In the genomic region with DNA sequence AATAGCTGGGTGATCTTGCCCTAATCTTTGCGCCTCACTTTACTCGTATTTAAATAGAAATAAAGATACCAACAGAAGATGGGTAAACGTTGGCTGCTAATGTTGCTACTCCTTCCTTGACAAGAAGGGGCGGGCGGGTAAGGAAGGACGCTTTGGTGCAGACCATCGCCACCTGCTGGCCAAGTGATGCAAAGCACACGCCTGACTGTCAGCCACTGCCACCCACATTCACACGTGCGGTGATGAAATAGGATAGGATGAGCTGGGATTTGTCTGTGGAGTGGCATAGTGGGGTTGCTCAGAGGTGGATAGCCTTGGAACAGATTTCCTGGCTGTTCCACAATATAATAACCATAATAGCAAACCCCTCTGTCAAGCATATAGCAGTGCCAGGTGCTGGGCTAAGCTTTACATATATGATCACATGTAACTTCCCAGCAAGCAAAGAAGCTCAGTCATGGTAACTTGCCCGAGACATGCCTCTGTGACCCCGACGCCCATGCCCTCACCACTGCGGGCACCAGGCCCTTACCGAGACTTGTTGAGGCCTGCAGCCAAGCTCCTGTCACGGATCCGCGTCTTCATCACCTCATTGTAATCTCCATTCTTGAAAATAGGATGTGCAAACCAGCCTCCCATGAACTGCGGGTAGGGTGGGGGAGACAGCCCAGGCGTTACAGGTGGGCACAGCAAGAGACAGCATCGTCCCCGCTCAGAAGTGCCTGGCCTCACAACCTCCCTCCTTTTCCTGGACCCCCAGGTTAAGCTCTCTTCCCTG, we compare ENCODE assay signal across 8 cellular contexts. TPM values are rescaled to one million over a fixed set of nuclear protein-coding genes. Genes with fewer than 3 reads are reported as not detected.
DNase-seq lines count a peak whose midpoint lies in the region; ATAC-seq, FAIRE-seq and TF ChIP-seq lines count a peak whose summit lies in the region.

No MANE protein-coding gene starts in this region.

- FAIRE-seq in bronchial epithelial cell (lab: Jason Lieb, UNC) = no peak

- peak; percentile 89 for TF ChIP-seq CTCF in bronchial epithelial cell (IDR thresholded peaks at IDR 0.05; ENCODE audit: insufficient read depth, low read length, severe bottlenecking)
- TF ChIP-seq CTCF in kidney epithelial cell (IDR thresholded peaks at IDR 0.05; ENCODE audit: insufficient read depth, low read length, poor library complexity, severe bottlenecking) = peak; percentile 91

- peak; percentile 72 for ATAC-seq in GM18519 (IDR thresholded peaks at IDR 0.05; ENCODE audit: low FRiP score, unreplicated experiment)
- peak; percentile 77 for ATAC-seq in HG03139 (IDR thresholded peaks at IDR 0.05; ENCODE audit: unreplicated experiment)

- DNase-seq in A172 (ENCODE audit: low spot score) (peak; percentile 79), NCI-H2227 (lab: John Stamatoyannopoulos, UW; ENCODE audit: unreplicated experiment) (peak; percentile 85), bronchial epithelial cell (ENCODE audit: low read depth) (peak; percentile 61), kidney epithelial cell (ENCODE audit: low read depth) (peak; percentile 29)
- DNase-seq in activated CD4-positive, CD25-positive, alpha-beta regulatory T cell (lab: John Stamatoyannopoulos, UW) = peak; percentile 47 to 65 (median 52)
- DNase-seq in stimulated activated CD4-positive, alpha-beta T cell treated with anti-CD3 and anti-CD28 coated beads, Interleukin-2, amount 100 ng/mL, for 48 hours = peak; percentile 81 to 83

- no peak overlapping the region for H3K4me3 ChIP-seq in bronchial epithelial cell (ENCODE audit: low read depth, low read length)
- no peak overlapping the region for H3K4me3 ChIP-seq in kidney epithelial cell (ENCODE audit: low read depth, low read length)

- H3K36me3 ChIP-seq in bronchial epithelial cell (ENCODE audit: control insufficient read depth, insufficient read depth, low read length) (no peaks in the 10 kb centered on the region), kidney epithelial cell (ENCODE audit: control insufficient read depth, insufficient read depth, low read length) (no peaks in the 10 kb centered on the region)

- H3K27me3 ChIP-seq in bronchial epithelial cell (ENCODE audit: control insufficient read depth, insufficient read depth, low read length) (no peaks in the 10 kb centered on the region), kidney epithelial cell (ENCODE audit: control insufficient read depth, insufficient read depth, low read length) (no peaks in the 10 kb centered on the region)

RNA-seq across cellular contexts. Expression of gene LCT, which starts 39.3 kb away (rescaled TPM):
- not detected in 2 replicates for total RNA-seq in A172 (2014; rRNA removed; shearing (Covaris generic))
- total RNA-seq in bronchial epithelial cell = under 0.01 TPM in 1 of 2 replicates, not detected in the other
- total RNA-seq in kidney epithelial cell = not detected in 2 replicates

RNA-seq across cellular contexts. Expression of gene UBXN4, which starts 56.0 kb away (rescaled TPM):
- total RNA-seq in A172 (2014; rRNA removed; shearing (Covaris generic)) = 101 and 114 TPM in 2 replicates
- total RNA-seq in bronchial epithelial cell = 36.6 and 56.1 TPM in 2 replicates
- total RNA-seq in kidney epithelial cell = 61.9 and 67.9 TPM in 2 replicates

Comparison
In these comparisons a context has a peak if more than half of its experiments do, and no peak if none do; other contexts are left out.
1. DNase-seq: peak in every context shown above with its lines; median percentile 85 in NCI-H2227; 82 in stimulated activated CD4-positive, alpha-beta T cell treated with anti-CD3 and anti-CD28 coated beads, Interleukin-2, amount 100 ng/mL, for 48 hours; 79 in A172; 61 in bronchial epithelial cell; 52 in activated CD4-positive, CD25-positive, alpha-beta regulatory T cell; 29 in kidney epithelial cell.